Comparison of ENCODE assay signal across 1 cellular context in genomic region chr10:46035923-46036849, GRCh38.
TF ChIP-seq lines count a peak whose summit lies in the region.

No MANE protein-coding gene starts in this region.

TF ChIP-seq in GM23338, 12 proteins besides CTCF, POLR2A, EP300 and RAD21:
- TF ChIP-seq REST (IDR thresholded peaks at IDR 0.05; ENCODE audit: unreplicated experiment) (no peak), ETS1 (IDR thresholded peaks at IDR 0.05) (no peak), NANOG (IDR thresholded peaks at IDR 0.05; ENCODE audit: borderline replicate concordance) (no peak), ZNF462 (CRISPR knock-in tag; IDR thresholded peaks at IDR 0.05) (no peak), POLR2AphosphoS5 (IDR thresholded peaks at IDR 0.05; ENCODE audit: low read depth) (no peak), EZH2 (IDR thresholded peaks at IDR 0.05; ENCODE audit: low read depth, unreplicated experiment) (no peak), ZNF331 (CRISPR knock-in tag; IDR thresholded peaks at IDR 0.05; ENCODE audit: low read depth) (no peak), STAT1 (IDR thresholded peaks at IDR 0.05; ENCODE audit: unreplicated experiment) (no peak), EZH2phosphoT487 (IDR thresholded peaks at IDR 0.05; ENCODE audit: unreplicated experiment) (no peak), JUNB (IDR thresholded peaks at IDR 0.05; ENCODE audit: unreplicated experiment) (no peak), CREB1 (CRISPR knock-in tag; IDR thresholded peaks at IDR 0.05; ENCODE audit: low read depth) (no peak), ZNF114 (CRISPR knock-in tag; IDR thresholded peaks at IDR 0.05) (no peak)
